In genomic region chr5:87457706-87458105, GRCh38 we compare ENCODE assay signal across 24 cellular contexts.
"Had no signal": no experiment of that assay in that cellular context is flagged by ENCODE, and none has a peak within 500 bp of the region (broad histone marks: within the 10 kb centered on the region; RNA-seq: fewer than 3 reads in every experiment).

No MANE protein-coding gene starts in this region.

- H3K4me1 ChIP-seq: esophagus muscularis mucosa, foreskin keratinocyte, gastrocnemius medialis, heart right ventricle, left lung, lower lobe of right lung had no signal

- H3K4me3 ChIP-seq: coronary artery, dorsolateral prefrontal cortex, esophagus muscularis mucosa, gastrocnemius medialis, heart right ventricle, left lung, lower lobe of right lung, mucosa of descending colon had no signal

- H3K4me1 Mint-ChIP-seq: mesothelial cell of epicardium, naive B cell had no signal

- FAIRE-seq: colon, endothelial cell of umbilical vein, islet of Langerhans, keratinocyte had no signal

- DNase-seq: dermis blood vessel endothelial cell; dorsolateral prefrontal cortex; effector CD4-positive, alpha-beta T cell; effector memory CD4-positive, alpha-beta T cell; foreskin keratinocyte; gastrocnemius medialis; glutamatergic neuron; head of caudate nucleus; heart right ventricle; hippocampal formation; left cardiac atrium; left lung; left ventricle myocardium superior; lower lobe of right lung; mesenchymal stem cell; mucosa of descending colon; naive B cell had no signal

- H3K36me3 ChIP-seq: esophagus muscularis mucosa, gastrocnemius medialis, heart right ventricle, left lung, lower lobe of right lung had no signal

- H3K27ac ChIP-seq: coronary artery, dorsolateral prefrontal cortex, esophagus muscularis mucosa, foreskin keratinocyte, gastrocnemius medialis, heart right ventricle, left lung, lower lobe of right lung had no signal

- H3K4me3 Mint-ChIP-seq: mesothelial cell of epicardium, naive B cell had no signal

- H3K27ac Mint-ChIP-seq: mesothelial cell of epicardium, naive B cell had no signal

- H3K9me3 ChIP-seq: gastrocnemius medialis, lower lobe of right lung, mucosa of descending colon had no signal

- ATAC-seq: foreskin keratinocyte, gastrocnemius medialis, heart right ventricle, left cardiac atrium, left lung, left ventricle myocardium superior, lower lobe of right lung, mucosa of descending colon had no signal
